ENCODE assay signal across 9 cellular contexts in genomic region chr15:75299311-75299688, GRCh38. TPM values are rescaled to one million over a fixed set of nuclear protein-coding genes. Genes with fewer than 3 reads are reported as not detected.
DNase-seq lines count a peak whose midpoint lies in the region; ATAC-seq, FAIRE-seq and TF ChIP-seq lines count a peak whose summit lies in the region.
"Not testable (repeated sequence)": the region's sequence is repeated elsewhere in the genome, so short reads cannot be mapped to it uniquely, and the experiment has no call there.
"Had no signal": no experiment of that assay in that cellular context is flagged by ENCODE, and none has a peak within 500 bp of the region (broad histone marks: within the 10 kb centered on the region; RNA-seq: fewer than 3 reads in every experiment).

No MANE protein-coding gene starts in this region.

- not testable (repeated sequence) for H3K27ac ChIP-seq in H1 (ENCODE audit: low read depth, low read length); right lobe of liver; thyroid gland

- H3K4me1 ChIP-seq in H1 (replicated peaks in 1 of 4; ENCODE audit: control insufficient read depth in 3 of 4, insufficient read depth in 4 of 4, low read length in 3 of 4); right lobe of liver; thyroid gland: not testable (repeated sequence)

- not testable (repeated sequence) for H3K79me1 ChIP-seq in H1 (ENCODE audit: low read depth, low read length)

- intact Hi-C loops in activated T-helper 2 cell treated with anti-CD3 and anti-CD28 coated beads, Interferon-gamma antibody, Interleukin-2, Interleukin-4, amounts not matched to agents 10 μg/mL and 5 μg/mL and 100 μg/mL, durations not matched to agents 14 hours and 24 hours and 36 hours (cut with micrococcal nuclease); right lobe of liver (cut with DNase I); thyroid gland (cut with DNase I): not testable (repeated sequence)

- H3K27me3 ChIP-seq in H1 (replicated peaks in 1 of 4; ENCODE audit: control insufficient read depth in 3 of 4, extremely low read depth in 1 of 4, insufficient read depth in 3 of 4, low read length in 3 of 4); right lobe of liver; thyroid gland: not testable (repeated sequence)

- not testable (repeated sequence) for H2BK15ac ChIP-seq in H1 (ENCODE audit: low read length)

- H3K4me1 Mint-ChIP-seq in activated T-helper 2 cell treated with anti-CD3 and anti-CD28 coated beads, Interferon-gamma antibody, Interleukin-2, Interleukin-4, amounts not matched to agents 10 μg/mL and 5 μg/mL and 100 μg/mL, durations not matched to agents 14 hours and 24 hours and 36 hours (ENCODE audit: low read depth) = not testable (repeated sequence)

- peak; percentile 43 for DNase-seq in activated CD4-positive, CD25-positive, alpha-beta regulatory T cell treated with anti-CD3 and anti-CD28 coated beads, Interleukin-2, amount 50 U/mL, for 16 hours (ENCODE audit: low read depth, low spot score)
- DNase-seq in activated T-helper 2 cell treated with anti-CD3 and anti-CD28 coated beads, Interferon-gamma antibody, Interleukin-2, Interleukin-4, amounts not matched to agents 10 μg/mL and 5 μg/mL and 100 μg/mL, durations not matched to agents 14 hours and 24 hours and 36 hours (ENCODE audit: low spot score) = peak; percentile 49
- DNase-seq in H1 (ENCODE audit: low read depth in 1 of 2, low spot score in 2 of 2) (peak in 1 of 2 experiments; percentile 91), right lobe of liver (peak; percentile 62 to 77 (median 69)), thyroid gland (peak; percentile 68 to 72)
- peak; percentile 32 to 60 (median 51) for DNase-seq in stimulated activated CD4-positive, alpha-beta T cell treated with anti-CD3 and anti-CD28 coated beads, Interleukin-12 subunit alpha, Interleukin-12 subunit beta, amount 100 ng/mL, for 48 hours (ENCODE audit: low read depth in 2 of 3, low spot score in 1 of 3)

- H3K9me3 Mint-ChIP-seq in activated T-helper 2 cell treated with anti-CD3 and anti-CD28 coated beads, Interferon-gamma antibody, Interleukin-2, Interleukin-4, amounts not matched to agents 10 μg/mL and 5 μg/mL and 100 μg/mL, durations not matched to agents 14 hours and 24 hours and 36 hours = not testable (repeated sequence)

- not testable (repeated sequence) for H3K23me2 ChIP-seq in H1 (ENCODE audit: low read depth, low read length)

- H3K79me2 ChIP-seq in H1 (ENCODE audit: control insufficient read depth in 1 of 2, insufficient read depth in 2 of 2, low read length in 2 of 2) = not testable (repeated sequence)

- H2BK120ac ChIP-seq in H1 (replicated peaks; ENCODE audit: low read depth, low read length) = not testable (repeated sequence)

- not testable (repeated sequence) for H3K4me3 Mint-ChIP-seq in activated T-helper 2 cell treated with anti-CD3 and anti-CD28 coated beads, Interferon-gamma antibody, Interleukin-2, Interleukin-4, amounts not matched to agents 10 μg/mL and 5 μg/mL and 100 μg/mL, durations not matched to agents 14 hours and 24 hours and 36 hours (ENCODE audit: low read depth)

- not testable (repeated sequence) for H2BK5ac ChIP-seq in H1 (ENCODE audit: low read depth, low read length)

- not testable (repeated sequence) for H3K9me3 ChIP-seq in H1 (ENCODE audit: insufficient read depth in 2 of 2, low read depth in 1 of 2, low read length in 1 of 2); right lobe of liver; thyroid gland

- not testable (repeated sequence) for H3K23ac ChIP-seq in H1 (ENCODE audit: insufficient read length)

- not testable (repeated sequence) for H3K18ac ChIP-seq in H1 (ENCODE audit: extremely low read depth, low read length)

- H3K4ac ChIP-seq in H1 (replicated peaks; ENCODE audit: insufficient read length, low read depth, low read length) = not testable (repeated sequence)

- H4K8ac ChIP-seq in H1 (ENCODE audit: extremely low read depth, insufficient read depth, low read length) = not testable (repeated sequence)

- not testable (repeated sequence) for H2BK12ac ChIP-seq in H1 (ENCODE audit: low read depth, low read length)

- not testable (repeated sequence) for H3K14ac ChIP-seq in H1 (ENCODE audit: insufficient read length)

- 18% methylated on average over 4 of the region's 6 CpGs; no CpG with 5 or more reads in 1 of the 2 experiments for WGBS in H1 (ENCODE audit: extremely low coverage in 1 of 2, insufficient coverage in 1 of 2, insufficient read length in 1 of 2, insufficient replicate concordance in 2 of 2, low coverage in 1 of 2, low lambda C conversion rate in 2 of 2, missing lambda C conversion rate in 1 of 2), 2 experiments
- WGBS in right lobe of liver (ENCODE audit: insufficient coverage, low coverage, low lambda C conversion rate, missing lambda C conversion rate) = no CpG with 5 or more reads among the region's 6 CpGs
- 0 to 25% methylated on average over 4 to 6 of the region's 6 CpGs for WGBS in thyroid gland, 2 donors

- FAIRE-seq in H1 (lab: Jason Lieb, UNC) = not testable (repeated sequence)

- H3K4me2 ChIP-seq in H1 (ENCODE audit: insufficient read depth in 1 of 2, low read depth in 2 of 2, low read length in 2 of 2) = not testable (repeated sequence)

- not testable (repeated sequence) for H2BK20ac ChIP-seq in H1 (ENCODE audit: low read length)

- not testable (repeated sequence) for H3K56ac ChIP-seq in H1 (replicated peaks; ENCODE audit: insufficient read length, low read depth, low read length)

- CTCF ChIA-PET in H1 (lab: Charles Lee; ENCODE audit: partially characterized antibody) = interaction anchor here (0.9 to 1.8 kb wide), 3 partner anchors 9 to 1235 kb away, joined by 3 to 7 read pairs (median 5); no protein-coding TSS in a partner anchor

- POLR2A ChIA-PET in H1 (lab: Charles Lee; ENCODE audit: partially characterized antibody) = not testable (repeated sequence)

- H2AK5ac ChIP-seq in H1 (ENCODE audit: low read depth, low read length) = not testable (repeated sequence)

- TF ChIP-seq EP300 in H1 (IDR thresholded peaks at IDR 0.05; ENCODE audit: borderline replicate concordance in 1 of 2, low read depth in 2 of 2, low read length in 2 of 2) = not testable (repeated sequence)

- not testable (repeated sequence) for H3K4me3 ChIP-seq in H1 (ENCODE audit: extremely low read depth in 1 of 4, insufficient read depth in 2 of 4, low read depth in 3 of 4, low read length in 4 of 4); right lobe of liver; thyroid gland (replicated peaks in 1 of 3)

- TF ChIP-seq POLR2A in H1 (IDR thresholded peaks at IDR 0.05; ENCODE audit: control extremely low read depth in 1 of 2, low read depth in 2 of 2, low read length in 2 of 2); right lobe of liver (IDR thresholded peaks at IDR 0.05); thyroid gland (IDR thresholded peaks at IDR 0.05): not testable (repeated sequence)

- H3K9ac ChIP-seq in H1 (replicated peaks in 1 of 4; ENCODE audit: extremely low read depth in 1 of 4, low read depth in 3 of 4, low read length in 3 of 4) = not testable (repeated sequence)

- TF ChIP-seq CTCF in GM12872 (IDR thresholded peaks at IDR 0.05; ENCODE audit: insufficient read depth, low read depth, low read length) = peak; percentile 54
- peak in 2 of 3 experiments; percentile 17 to 22; a peak in 2 of 4 replicates for TF ChIP-seq CTCF in H1 (IDR thresholded peaks at IDR 0.05; ENCODE audit: control extremely low read depth in 1 of 3, insufficient read depth in 1 of 3, low read depth in 1 of 3, low read length in 3 of 3)
- TF ChIP-seq CTCF in right lobe of liver (IDR thresholded peaks at IDR 0.05) = peak; percentile 32 to 58 (median 53)
- TF ChIP-seq CTCF in thyroid gland (IDR thresholded peaks at IDR 0.05) = peak in 4 of 6 experiments; percentile 26 to 61 (median 38)

- H4K91ac ChIP-seq in H1 (replicated peaks; ENCODE audit: insufficient read length, low read length) = not testable (repeated sequence)

- not testable (repeated sequence) for TF ChIP-seq RAD21 in H1 (IDR thresholded peaks at IDR 0.05 in 1 of 2, conservative IDR thresholded peaks at IDR 0.05 in 1 of 2; ENCODE audit: low read depth in 2 of 2, low read length in 2 of 2)

- not testable (repeated sequence) for H3K27ac Mint-ChIP-seq in activated T-helper 2 cell treated with anti-CD3 and anti-CD28 coated beads, Interferon-gamma antibody, Interleukin-2, Interleukin-4, amounts not matched to agents 10 μg/mL and 5 μg/mL and 100 μg/mL, durations not matched to agents 14 hours and 24 hours and 36 hours

- ATAC-seq in HG03432 (IDR thresholded peaks at IDR 0.05; ENCODE audit: unreplicated experiment) = peak; percentile 60
- ATAC-seq in right lobe of liver = peak; percentile 98 to 100 (median 99)

- H4K20me1 ChIP-seq in H1 (replicated peaks in 1 of 2; ENCODE audit: control insufficient read depth in 1 of 2, insufficient read depth in 2 of 2, low read length in 2 of 2) = not testable (repeated sequence)

- not testable (repeated sequence) for H3K36me3 ChIP-seq in H1 (ENCODE audit: control insufficient read depth in 2 of 4, insufficient read depth in 4 of 4, low read length in 3 of 4); right lobe of liver; thyroid gland

- H4K5ac ChIP-seq in H1 (ENCODE audit: insufficient read length, low read depth, low read length) = not testable (repeated sequence)

- H3K36me3 Mint-ChIP-seq in activated T-helper 2 cell treated with anti-CD3 and anti-CD28 coated beads, Interferon-gamma antibody, Interleukin-2, Interleukin-4, amounts not matched to agents 10 μg/mL and 5 μg/mL and 100 μg/mL, durations not matched to agents 14 hours and 24 hours and 36 hours (ENCODE audit: low read depth) = not testable (repeated sequence)

- H3K27me3 Mint-ChIP-seq in activated T-helper 2 cell treated with anti-CD3 and anti-CD28 coated beads, Interferon-gamma antibody, Interleukin-2, Interleukin-4, amounts not matched to agents 10 μg/mL and 5 μg/mL and 100 μg/mL, durations not matched to agents 14 hours and 24 hours and 36 hours (ENCODE audit: low read depth) = peaks cover 16% of the 10 kb centered on the region

- H2AFZ ChIP-seq in H1 (ENCODE audit: low read length) = not testable (repeated sequence)

RNA-seq across cellular contexts. Expression of gene GOLGA6D, which starts 16.7 kb away (rescaled TPM):
- not detected in 2 replicates for total RNA-seq in activated T-helper 2 cell treated with anti-CD3 and anti-CD28 coated beads, Interferon-gamma antibody, Interleukin-2, Interleukin-4, amounts not matched to agents 10 μg/mL and 5 μg/mL and 100 μg/mL, durations not matched to agents 14 hours and 24 hours and 36 hours
- total RNA-seq in H1 (2021; fragmentation: NEBNext Ultra II Directional; extraction: Animal tissue kit (Norgen Biotek cat#: 25700)) = 0.69 and 0.73 TPM in 2 replicates
- polyA plus RNA-seq in H1 (2011; rRNA removed) = 0.20 and 0.27 TPM in 2 replicates
- 0.58 TPM for polyA plus RNA-seq in H1 (2011; cell fraction: cytosol; rRNA removed)
- 0.74 TPM for polyA plus RNA-seq in H1 (2011; cell fraction: nucleus; rRNA removed)
- 0.25 to 0.81 TPM (median 0.51 TPM) in 4 replicates for polyA plus RNA-seq in H1 (2012, experiment 1 of 2)
- 0.14 TPM for polyA plus RNA-seq in H1 (2012, experiment 2 of 2)
- 0.77 TPM for polyA plus RNA-seq in H1 (2013, experiment 1 of 2)
- polyA plus RNA-seq in H1 (2013, experiment 2 of 2) = 0.85 TPM
- 0.47 and 0.68 TPM in 2 replicates for polyA minus RNA-seq in H1 (2011; rRNA and poly(A)+ RNA removed)
- polyA minus RNA-seq in H1 (2011; cell fraction: cytosol; rRNA and poly(A)+ RNA removed) = not detected
- polyA minus RNA-seq in H1 (2011; cell fraction: nucleus; rRNA and poly(A)+ RNA removed) = not detected
- total RNA-seq in right lobe of liver (under 1 TPM in 5 of 6 experiments, not detected in 1; 0.12 to 0.49 (median 0.27) TPM), thyroid gland (not detected)

RNA-seq across cellular contexts. Expression of gene COMMD4, which starts 36.6 kb away (rescaled TPM):
- 69.5 and 78.9 TPM in 2 replicates for total RNA-seq in activated T-helper 2 cell treated with anti-CD3 and anti-CD28 coated beads, Interferon-gamma antibody, Interleukin-2, Interleukin-4, amounts not matched to agents 10 μg/mL and 5 μg/mL and 100 μg/mL, durations not matched to agents 14 hours and 24 hours and 36 hours
- 131 and 132 TPM in 2 replicates for total RNA-seq in H1 (2021; fragmentation: NEBNext Ultra II Directional; extraction: Animal tissue kit (Norgen Biotek cat#: 25700))
- 236 and 265 TPM in 2 replicates for polyA plus RNA-seq in H1 (2011; rRNA removed)
- polyA plus RNA-seq in H1 (2011; cell fraction: cytosol; rRNA removed) = 273 TPM
- polyA plus RNA-seq in H1 (2011; cell fraction: nucleus; rRNA removed) = 252 TPM
- polyA plus RNA-seq in H1 (2012, experiment 1 of 2) = 109 to 154 TPM (median 150 TPM) in 4 replicates
- 168 TPM for polyA plus RNA-seq in H1 (2012, experiment 2 of 2)
- 118 TPM for polyA plus RNA-seq in H1 (2013, experiment 1 of 2)
- polyA plus RNA-seq in H1 (2013, experiment 2 of 2) = 115 TPM
- polyA minus RNA-seq in H1 (2011; rRNA and poly(A)+ RNA removed) = 51.0 and 53.9 TPM in 2 replicates
- 33.5 TPM for polyA minus RNA-seq in H1 (2011; cell fraction: cytosol; rRNA and poly(A)+ RNA removed)
- 38.7 TPM for polyA minus RNA-seq in H1 (2011; cell fraction: nucleus; rRNA and poly(A)+ RNA removed)
- total RNA-seq in right lobe of liver = 10 to 100 TPM; 25.6 to 57.0 (median 41.6) TPM
- total RNA-seq in thyroid gland = 10 to 100 TPM; 58.1 to 83.6 (median 61.1) TPM

RNA-seq across cellular contexts. Expression of gene GOLGA6C, which starts 41.2 kb away (rescaled TPM):
- not detected in 2 replicates for total RNA-seq in activated T-helper 2 cell treated with anti-CD3 and anti-CD28 coated beads, Interferon-gamma antibody, Interleukin-2, Interleukin-4, amounts not matched to agents 10 μg/mL and 5 μg/mL and 100 μg/mL, durations not matched to agents 14 hours and 24 hours and 36 hours
- 0.35 TPM in 1 of 2 replicates, not detected in the other for total RNA-seq in H1 (2021; fragmentation: NEBNext Ultra II Directional; extraction: Animal tissue kit (Norgen Biotek cat#: 25700))
- polyA plus RNA-seq in H1 (2011; rRNA removed) = 0.14 and 0.17 TPM in 2 replicates
- 0.22 TPM for polyA plus RNA-seq in H1 (2011; cell fraction: cytosol; rRNA removed)
- polyA plus RNA-seq in H1 (2011; cell fraction: nucleus; rRNA removed) = 0.11 TPM
- polyA plus RNA-seq in H1 (2012, experiment 1 of 2) = 0.15 to 0.61 TPM (median 0.42 TPM) in 4 replicates
- polyA plus RNA-seq in H1 (2012, experiment 2 of 2) = not detected
- 0.99 TPM for polyA plus RNA-seq in H1 (2013, experiment 1 of 2)
- 0.75 TPM for polyA plus RNA-seq in H1 (2013, experiment 2 of 2)
- polyA minus RNA-seq in H1 (2011; rRNA and poly(A)+ RNA removed) = not detected in 2 replicates
- polyA minus RNA-seq in H1 (2011; cell fraction: cytosol; rRNA and poly(A)+ RNA removed) = not detected
- polyA minus RNA-seq in H1 (2011; cell fraction: nucleus; rRNA and poly(A)+ RNA removed) = 0.30 TPM
- total RNA-seq in right lobe of liver (under 1 TPM in 3 of 6 experiments, not detected in 3; 0.19 to 0.51 (median 0.22) TPM), thyroid gland (not detected)
- total RNA-seq: HT-29 had no signal

RNA-seq across cellular contexts. Expression of gene NEIL1, which starts 47.5 kb away (rescaled TPM):
- total RNA-seq in activated T-helper 2 cell treated with anti-CD3 and anti-CD28 coated beads, Interferon-gamma antibody, Interleukin-2, Interleukin-4, amounts not matched to agents 10 μg/mL and 5 μg/mL and 100 μg/mL, durations not matched to agents 14 hours and 24 hours and 36 hours = 1.5 and 2.6 TPM in 2 replicates
- 10.9 and 12.2 TPM in 2 replicates for total RNA-seq in H1 (2021; fragmentation: NEBNext Ultra II Directional; extraction: Animal tissue kit (Norgen Biotek cat#: 25700))
- 10.4 and 19.5 TPM in 2 replicates for polyA plus RNA-seq in H1 (2011; rRNA removed)
- 12.4 TPM for polyA plus RNA-seq in H1 (2011; cell fraction: cytosol; rRNA removed)
- polyA plus RNA-seq in H1 (2011; cell fraction: nucleus; rRNA removed) = 49.5 TPM
- polyA plus RNA-seq in H1 (2012, experiment 1 of 2) = 14.7 to 18.1 TPM (median 15.4 TPM) in 4 replicates
- 10.2 TPM for polyA plus RNA-seq in H1 (2012, experiment 2 of 2)
- polyA plus RNA-seq in H1 (2013, experiment 1 of 2) = 11.4 TPM
- 8.7 TPM for polyA plus RNA-seq in H1 (2013, experiment 2 of 2)
- polyA minus RNA-seq in H1 (2011; rRNA and poly(A)+ RNA removed) = 3.5 and 4.2 TPM in 2 replicates
- 5.3 TPM for polyA minus RNA-seq in H1 (2011; cell fraction: cytosol; rRNA and poly(A)+ RNA removed)
- polyA minus RNA-seq in H1 (2011; cell fraction: nucleus; rRNA and poly(A)+ RNA removed) = 12.7 TPM
- 10 to 100 TPM; 16.6 to 32.7 (median 23.7) TPM for total RNA-seq in right lobe of liver
- total RNA-seq in thyroid gland = 10 to 100 TPM; 25.2 to 71.9 (median 48.8) TPM
